Comparison of ENCODE assay signal across 2 cellular contexts in the genomic region with DNA sequence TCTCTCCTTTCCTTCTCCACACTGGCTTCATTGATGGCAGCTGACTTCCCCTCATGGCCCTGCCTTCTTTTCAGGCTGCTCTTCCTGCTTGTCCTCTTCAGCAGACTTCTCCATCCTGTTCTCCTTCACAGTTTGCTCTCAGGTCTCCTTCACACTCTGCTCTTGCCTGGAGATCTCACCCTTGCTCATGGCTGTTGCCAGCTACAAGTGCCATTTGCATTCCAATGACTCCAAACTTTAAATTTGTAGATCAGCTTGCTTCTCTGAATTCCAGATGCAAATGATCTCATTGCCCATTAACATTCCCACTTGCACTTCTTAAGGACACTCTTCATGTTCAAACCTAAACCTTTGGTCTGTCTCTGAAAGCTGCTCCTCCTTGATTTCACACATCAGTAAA.
A peak's percentile ranks its signal among the peaks of the same experiment; 100 is the strongest.
TF ChIP-seq lines count a peak whose summit lies in the region.

No MANE protein-coding gene starts in this region.

TF ChIP-seq in H1, 55 proteins besides CTCF, POLR2A, EP300 and RAD21:
- TF ChIP-seq GTF2F1 (IDR thresholded peaks at IDR 0.05; ENCODE audit: borderline replicate concordance, low read depth, low read length): no peak
- TF ChIP-seq TBP (IDR thresholded peaks at IDR 0.05; ENCODE audit: low read depth, low read length): no peak
- TF ChIP-seq, protein P1, sequence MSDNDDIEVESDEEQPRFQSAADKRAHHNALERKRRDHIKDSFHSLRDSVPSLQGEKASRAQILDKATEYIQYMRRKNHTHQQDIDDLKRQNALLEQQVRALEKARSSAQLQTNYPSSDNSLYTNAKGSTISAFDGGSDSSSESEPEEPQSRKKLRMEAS (IDR thresholded peaks at IDR 0.05): peak; percentile 22; the same call in 1 of the 2 replicates
- no peak for TF ChIP-seq HDAC2 (IDR thresholded peaks at IDR 0.05; ENCODE audit: borderline replicate concordance in 1 of 2, low read depth in 2 of 2, low read length in 2 of 2)
- TF ChIP-seq NANOG (IDR thresholded peaks at IDR 0.05; ENCODE audit: insufficient read depth, low read depth, low read length, poor library complexity, severe bottlenecking): no peak
- no peak for TF ChIP-seq RFX5 (IDR thresholded peaks at IDR 0.05; ENCODE audit: borderline replicate concordance, low read depth, low read length)
- no peak for TF ChIP-seq CREB1 (IDR thresholded peaks at IDR 0.05)
- TF ChIP-seq SIN3A (conservative IDR thresholded peaks at IDR 0.05 in 1 of 2, IDR thresholded peaks at IDR 0.05 in 1 of 2; ENCODE audit: low read depth in 1 of 2, low read length in 2 of 2): no peak

TF ChIP-seq in SK-N-SH, 30 proteins besides CTCF, POLR2A, EP300 and RAD21:
- TF ChIP-seq TEAD4 (IDR thresholded peaks at IDR 0.05; ENCODE audit: borderline replicate concordance, insufficient read depth) (no peak), SMC3 (IDR thresholded peaks at IDR 0.05; ENCODE audit: low read depth, low read length) (no peak), RCOR1 (IDR thresholded peaks at IDR 0.05; ENCODE audit: low read length) (no peak), FOXM1 (IDR thresholded peaks at IDR 0.05; ENCODE audit: low read depth) (no peak)
- TF ChIP-seq, protein P1 (IDR thresholded peaks at IDR 0.05; ENCODE audit: low read depth): no peak
- TF ChIP-seq, protein P2, sequence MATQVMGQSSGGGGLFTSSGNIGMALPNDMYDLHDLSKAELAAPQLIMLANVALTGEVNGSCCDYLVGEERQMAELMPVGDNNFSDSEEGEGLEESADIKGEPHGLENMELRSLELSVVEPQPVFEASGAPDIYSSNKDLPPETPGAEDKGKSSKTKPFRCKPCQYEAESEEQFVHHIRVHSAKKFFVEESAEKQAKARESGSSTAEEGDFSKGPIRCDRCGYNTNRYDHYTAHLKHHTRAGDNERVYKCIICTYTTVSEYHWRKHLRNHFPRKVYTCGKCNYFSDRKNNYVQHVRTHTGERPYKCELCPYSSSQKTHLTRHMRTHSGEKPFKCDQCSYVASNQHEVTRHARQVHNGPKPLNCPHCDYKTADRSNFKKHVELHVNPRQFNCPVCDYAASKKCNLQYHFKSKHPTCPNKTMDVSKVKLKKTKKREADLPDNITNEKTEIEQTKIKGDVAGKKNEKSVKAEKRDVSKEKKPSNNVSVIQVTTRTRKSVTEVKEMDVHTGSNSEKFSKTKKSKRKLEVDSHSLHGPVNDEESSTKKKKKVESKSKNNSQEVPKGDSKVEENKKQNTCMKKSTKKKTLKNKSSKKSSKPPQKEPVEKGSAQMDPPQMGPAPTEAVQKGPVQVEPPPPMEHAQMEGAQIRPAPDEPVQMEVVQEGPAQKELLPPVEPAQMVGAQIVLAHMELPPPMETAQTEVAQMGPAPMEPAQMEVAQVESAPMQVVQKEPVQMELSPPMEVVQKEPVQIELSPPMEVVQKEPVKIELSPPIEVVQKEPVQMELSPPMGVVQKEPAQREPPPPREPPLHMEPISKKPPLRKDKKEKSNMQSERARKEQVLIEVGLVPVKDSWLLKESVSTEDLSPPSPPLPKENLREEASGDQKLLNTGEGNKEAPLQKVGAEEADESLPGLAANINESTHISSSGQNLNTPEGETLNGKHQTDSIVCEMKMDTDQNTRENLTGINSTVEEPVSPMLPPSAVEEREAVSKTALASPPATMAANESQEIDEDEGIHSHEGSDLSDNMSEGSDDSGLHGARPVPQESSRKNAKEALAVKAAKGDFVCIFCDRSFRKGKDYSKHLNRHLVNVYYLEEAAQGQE (IDR thresholded peaks at IDR 0.05; ENCODE audit: low read depth, low read length): no peak
- TF ChIP-seq, protein P3, sequence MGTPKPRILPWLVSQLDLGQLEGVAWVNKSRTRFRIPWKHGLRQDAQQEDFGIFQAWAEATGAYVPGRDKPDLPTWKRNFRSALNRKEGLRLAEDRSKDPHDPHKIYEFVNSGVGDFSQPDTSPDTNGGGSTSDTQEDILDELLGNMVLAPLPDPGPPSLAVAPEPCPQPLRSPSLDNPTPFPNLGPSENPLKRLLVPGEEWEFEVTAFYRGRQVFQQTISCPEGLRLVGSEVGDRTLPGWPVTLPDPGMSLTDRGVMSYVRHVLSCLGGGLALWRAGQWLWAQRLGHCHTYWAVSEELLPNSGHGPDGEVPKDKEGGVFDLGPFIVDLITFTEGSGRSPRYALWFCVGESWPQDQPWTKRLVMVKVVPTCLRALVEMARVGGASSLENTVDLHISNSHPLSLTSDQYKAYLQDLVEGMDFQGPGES (IDR thresholded peaks at IDR 0.05; ENCODE audit: low read depth, low read length): no peak
TF ChIP-seq in SK-N-SH: peak in this region for 0.
